ENCODE assay signal across 8 cellular contexts in the genomic region with DNA sequence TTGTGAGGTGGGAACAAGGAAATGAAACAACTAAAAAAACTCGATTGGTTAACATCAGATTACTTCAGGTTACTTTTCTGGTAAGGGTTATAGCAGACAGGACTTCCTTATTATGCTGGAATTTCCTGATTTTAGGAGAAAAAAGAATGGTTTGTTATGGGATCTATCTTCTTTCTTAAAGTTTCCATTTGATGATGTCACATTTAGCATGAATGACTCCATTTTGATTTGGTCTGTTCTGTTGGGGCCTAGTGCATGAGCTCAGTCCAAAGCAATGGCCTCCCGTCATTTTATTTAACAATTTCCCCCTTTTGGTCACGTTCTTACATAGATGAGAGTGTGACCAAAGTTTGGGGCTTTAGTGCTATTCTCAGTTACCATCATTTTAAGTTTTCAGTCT.
"Had no signal": no experiment of that assay in that cellular context is flagged by ENCODE, and none has a peak within 500 bp of the region (broad histone marks: within the 10 kb centered on the region; RNA-seq: fewer than 3 reads in every experiment).

No MANE protein-coding gene starts in this region.

- DNase-seq: GM23248, GOT3, H7, HCEC 1CT, IMR-90, KG1 had no signal

- FAIRE-seq: K562 had no signal

- ATAC-seq: K562 had no signal

- H2AFZ ChIP-seq: GM23248 had no signal

- H3K27ac ChIP-seq: GM23248, HL-60 had no signal

- H3K9ac ChIP-seq: GM23248 had no signal

- H3K4me3 ChIP-seq: GM23248, K562 had no signal
